In the genomic region with DNA sequence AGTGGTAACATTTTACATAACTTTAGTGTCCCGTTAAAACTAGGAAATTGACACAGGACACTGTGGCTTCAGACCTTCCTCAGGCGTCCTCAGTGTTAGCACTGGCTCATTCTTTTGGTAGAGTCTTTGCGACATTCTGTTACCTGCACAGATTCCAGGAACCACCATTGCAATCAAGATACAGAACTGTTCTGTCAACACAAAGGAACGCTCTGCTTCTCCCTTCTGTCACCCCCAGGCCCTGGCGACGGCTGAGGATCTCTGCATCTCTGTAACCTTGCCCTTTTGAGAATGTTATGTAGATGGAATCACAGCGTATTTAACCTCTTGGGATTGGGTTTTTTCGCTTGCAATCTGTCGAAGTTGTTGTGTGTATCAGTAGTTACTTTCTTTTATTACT, we compare ENCODE assay signal across 2 cellular contexts.
TF ChIP-seq lines count a peak whose summit lies in the region.

No MANE protein-coding gene starts in this region.

TF ChIP-seq in liver, 16 proteins besides CTCF, POLR2A, EP300 and RAD21:
- TF ChIP-seq FOXA2 (IDR thresholded peaks at IDR 0.05) (peak; percentile 27), MAX (IDR thresholded peaks at IDR 0.05) (no peak), ZBTB33 (IDR thresholded peaks at IDR 0.05) (no peak), YY1 (IDR thresholded peaks at IDR 0.05) (peak; percentile 59), RXRA (IDR thresholded peaks at IDR 0.05) (peak in 1 of 2 donors; percentile 53), HNF4A (conservative IDR thresholded peaks at IDR 0.05) (peak in 1 of 2 donors; percentile 22)
- TF ChIP-seq, protein P1, sequence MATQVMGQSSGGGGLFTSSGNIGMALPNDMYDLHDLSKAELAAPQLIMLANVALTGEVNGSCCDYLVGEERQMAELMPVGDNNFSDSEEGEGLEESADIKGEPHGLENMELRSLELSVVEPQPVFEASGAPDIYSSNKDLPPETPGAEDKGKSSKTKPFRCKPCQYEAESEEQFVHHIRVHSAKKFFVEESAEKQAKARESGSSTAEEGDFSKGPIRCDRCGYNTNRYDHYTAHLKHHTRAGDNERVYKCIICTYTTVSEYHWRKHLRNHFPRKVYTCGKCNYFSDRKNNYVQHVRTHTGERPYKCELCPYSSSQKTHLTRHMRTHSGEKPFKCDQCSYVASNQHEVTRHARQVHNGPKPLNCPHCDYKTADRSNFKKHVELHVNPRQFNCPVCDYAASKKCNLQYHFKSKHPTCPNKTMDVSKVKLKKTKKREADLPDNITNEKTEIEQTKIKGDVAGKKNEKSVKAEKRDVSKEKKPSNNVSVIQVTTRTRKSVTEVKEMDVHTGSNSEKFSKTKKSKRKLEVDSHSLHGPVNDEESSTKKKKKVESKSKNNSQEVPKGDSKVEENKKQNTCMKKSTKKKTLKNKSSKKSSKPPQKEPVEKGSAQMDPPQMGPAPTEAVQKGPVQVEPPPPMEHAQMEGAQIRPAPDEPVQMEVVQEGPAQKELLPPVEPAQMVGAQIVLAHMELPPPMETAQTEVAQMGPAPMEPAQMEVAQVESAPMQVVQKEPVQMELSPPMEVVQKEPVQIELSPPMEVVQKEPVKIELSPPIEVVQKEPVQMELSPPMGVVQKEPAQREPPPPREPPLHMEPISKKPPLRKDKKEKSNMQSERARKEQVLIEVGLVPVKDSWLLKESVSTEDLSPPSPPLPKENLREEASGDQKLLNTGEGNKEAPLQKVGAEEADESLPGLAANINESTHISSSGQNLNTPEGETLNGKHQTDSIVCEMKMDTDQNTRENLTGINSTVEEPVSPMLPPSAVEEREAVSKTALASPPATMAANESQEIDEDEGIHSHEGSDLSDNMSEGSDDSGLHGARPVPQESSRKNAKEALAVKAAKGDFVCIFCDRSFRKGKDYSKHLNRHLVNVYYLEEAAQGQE (IDR thresholded peaks at IDR 0.05), result no peak
TF ChIP-seq in liver: peak in this region for 4.

TF ChIP-seq in HepG2, 621 proteins besides CTCF, POLR2A, EP300 and RAD21:
- no peak for TF ChIP-seq ZNF678 (CRISPR knock-in tag; IDR thresholded peaks at IDR 0.05)
